Comparison of ENCODE assay signal across 25 cellular contexts in genomic region chr14:56952766-56953473, GRCh38.
"Had no signal": no experiment of that assay in that cellular context is flagged by ENCODE, and none has a peak within 500 bp of the region (broad histone marks: within the 10 kb centered on the region; RNA-seq: fewer than 3 reads in every experiment).

No MANE protein-coding gene starts in this region.

- H3K9ac ChIP-seq: parathyroid adenoma had no signal

- DNase-seq: effector memory CD4-positive, alpha-beta T cell; esophagus squamous epithelium; foreskin fibroblast; immature natural killer cell; left ventricle myocardium inferior; mesenchymal stem cell; midbrain; retina; spleen; stimulated activated CD4-positive, alpha-beta T cell treated with anti-CD3 and anti-CD28 coated beads, Interleukin-2, amount 100 ng/mL, for 24 hours; stimulated activated CD4-positive, alpha-beta T cell treated with anti-CD3 and anti-CD28 coated beads, Interleukin-4, amount 100 ng/mL, for 4 hours; stimulated activated naive B cell treated with anti-CD40 and anti-IgM and Interleukin-4, amounts not matched to agents 10 μg/mL and 1 μg/mL and 100 μg/mL, for 72 hours; stimulated activated naive CD8-positive, alpha-beta T cell treated with anti-CD3 and anti-CD28 coated beads, Interleukin-15, amount 100 ng/mL, for 72 hours; testis; upper lobe of right lung had no signal

- ATAC-seq: gastroesophageal sphincter; natural killer cell treated with Interleukin-12 subunit alpha and Interleukin-12 subunit beta and Interleukin-15 and Interleukin-18, amount 100 ng/mL, for 72 hours; sciatic nerve; stimulated activated naive B cell treated with anti-CD40 and anti-IgM and Interleukin-4, amounts not matched to agents 10 μg/mL and 1 μg/mL and 100 μg/mL, for 72 hours; stimulated activated naive CD8-positive, alpha-beta T cell treated with anti-CD3 and anti-CD28 coated beads, Interleukin-15, amount 100 ng/mL, for 72 hours; upper lobe of right lung had no signal

- H3K36me3 Mint-ChIP-seq: immature natural killer cell; natural killer cell treated with Interleukin-12 subunit alpha and Interleukin-12 subunit beta and Interleukin-15 and Interleukin-18, amount 100 ng/mL, for 72 hours; stimulated activated naive B cell treated with anti-CD40 and anti-IgM and Interleukin-4, amounts not matched to agents 10 μg/mL and 1 μg/mL and 100 μg/mL, for 72 hours had no signal

- H3K4me1 ChIP-seq: esophagus squamous epithelium, gastroesophageal sphincter, left ventricle myocardium inferior, parathyroid adenoma, prostate gland, spleen, testis, tibial nerve, upper lobe of right lung had no signal

- H2AFZ ChIP-seq: parathyroid adenoma had no signal

- H3K27me3 ChIP-seq: esophagus squamous epithelium, gastroesophageal sphincter, testis, tibial nerve, upper lobe of right lung had no signal

- H3K27ac ChIP-seq: epithelial cell of prostate, esophagus squamous epithelium, gastroesophageal sphincter, left ventricle myocardium inferior, parathyroid adenoma, prostate gland, spleen, testis, tibial nerve, upper lobe of right lung had no signal

- H3K9me3 Mint-ChIP-seq: natural killer cell treated with Interleukin-12 subunit alpha and Interleukin-12 subunit beta and Interleukin-15 and Interleukin-18, amount 100 ng/mL, for 72 hours; stimulated activated naive B cell treated with anti-CD40 and anti-IgM and Interleukin-4, amounts not matched to agents 10 μg/mL and 1 μg/mL and 100 μg/mL, for 72 hours; stimulated activated naive CD8-positive, alpha-beta T cell treated with anti-CD3 and anti-CD28 coated beads, Interleukin-15, amount 100 ng/mL, for 72 hours had no signal

- H3K79me2 ChIP-seq: parathyroid adenoma had no signal

- H3K27ac Mint-ChIP-seq: immature natural killer cell; natural killer cell treated with Interleukin-12 subunit alpha and Interleukin-12 subunit beta and Interleukin-15 and Interleukin-18, amount 100 ng/mL, for 72 hours; stimulated activated naive B cell treated with anti-CD40 and anti-IgM and Interleukin-4, amounts not matched to agents 10 μg/mL and 1 μg/mL and 100 μg/mL, for 72 hours; stimulated activated naive CD8-positive, alpha-beta T cell treated with anti-CD3 and anti-CD28 coated beads, Interleukin-15, amount 100 ng/mL, for 72 hours had no signal

- H3K4me1 Mint-ChIP-seq: immature natural killer cell; stimulated activated naive B cell treated with anti-CD40 and anti-IgM and Interleukin-4, amounts not matched to agents 10 μg/mL and 1 μg/mL and 100 μg/mL, for 72 hours; stimulated activated naive CD8-positive, alpha-beta T cell treated with anti-CD3 and anti-CD28 coated beads, Interleukin-15, amount 100 ng/mL, for 72 hours had no signal

- H3K9me3 ChIP-seq: esophagus squamous epithelium, gastroesophageal sphincter, left ventricle myocardium inferior, prostate gland, spleen, testis, tibial nerve, upper lobe of right lung had no signal

- H3K27me3 Mint-ChIP-seq: stimulated activated naive B cell treated with anti-CD40 and anti-IgM and Interleukin-4, amounts not matched to agents 10 μg/mL and 1 μg/mL and 100 μg/mL, for 72 hours; stimulated activated naive CD8-positive, alpha-beta T cell treated with anti-CD3 and anti-CD28 coated beads, Interleukin-15, amount 100 ng/mL, for 72 hours had no signal

- FAIRE-seq: endometrium, keratinocyte had no signal

- H3K4me3 Mint-ChIP-seq: immature natural killer cell; natural killer cell treated with Interleukin-12 subunit alpha and Interleukin-12 subunit beta and Interleukin-15 and Interleukin-18, amount 100 ng/mL, for 72 hours; stimulated activated naive B cell treated with anti-CD40 and anti-IgM and Interleukin-4, amounts not matched to agents 10 μg/mL and 1 μg/mL and 100 μg/mL, for 72 hours; stimulated activated naive CD8-positive, alpha-beta T cell treated with anti-CD3 and anti-CD28 coated beads, Interleukin-15, amount 100 ng/mL, for 72 hours had no signal

- H3K4me3 ChIP-seq: esophagus squamous epithelium, gastroesophageal sphincter, left ventricle myocardium inferior, lung, prostate gland, spleen, testis, tibial nerve, upper lobe of right lung had no signal

- H3K36me3 ChIP-seq: esophagus squamous epithelium, gastroesophageal sphincter, left ventricle myocardium inferior, prostate gland, spleen, tibial nerve, upper lobe of right lung had no signal
